1 cellular context compared by ENCODE assay signal in the genomic region with DNA sequence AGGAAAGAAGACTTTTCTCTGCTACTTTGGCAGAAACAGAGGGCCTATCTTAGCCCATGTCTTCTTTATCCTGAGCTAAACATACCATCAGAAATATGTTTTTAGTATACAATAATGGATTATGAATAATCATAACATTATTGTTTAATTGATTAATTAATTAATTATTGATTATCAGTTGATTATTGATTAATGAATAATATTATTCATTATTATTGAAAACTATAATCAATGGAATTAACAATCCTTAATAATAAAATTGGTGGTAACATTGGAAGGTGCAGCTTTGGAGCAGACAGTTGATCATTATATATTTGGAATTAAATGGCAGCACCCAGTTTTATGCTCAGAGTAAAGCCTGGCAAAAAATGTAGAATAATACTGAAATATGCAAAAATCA.
TF ChIP-seq lines count a peak whose summit lies in the region.

No MANE protein-coding gene starts in this region.

TF ChIP-seq in K562, 482 proteins besides CTCF, POLR2A, EP300 and RAD21 (continued from another document):
- TF ChIP-seq, protein P1, sequence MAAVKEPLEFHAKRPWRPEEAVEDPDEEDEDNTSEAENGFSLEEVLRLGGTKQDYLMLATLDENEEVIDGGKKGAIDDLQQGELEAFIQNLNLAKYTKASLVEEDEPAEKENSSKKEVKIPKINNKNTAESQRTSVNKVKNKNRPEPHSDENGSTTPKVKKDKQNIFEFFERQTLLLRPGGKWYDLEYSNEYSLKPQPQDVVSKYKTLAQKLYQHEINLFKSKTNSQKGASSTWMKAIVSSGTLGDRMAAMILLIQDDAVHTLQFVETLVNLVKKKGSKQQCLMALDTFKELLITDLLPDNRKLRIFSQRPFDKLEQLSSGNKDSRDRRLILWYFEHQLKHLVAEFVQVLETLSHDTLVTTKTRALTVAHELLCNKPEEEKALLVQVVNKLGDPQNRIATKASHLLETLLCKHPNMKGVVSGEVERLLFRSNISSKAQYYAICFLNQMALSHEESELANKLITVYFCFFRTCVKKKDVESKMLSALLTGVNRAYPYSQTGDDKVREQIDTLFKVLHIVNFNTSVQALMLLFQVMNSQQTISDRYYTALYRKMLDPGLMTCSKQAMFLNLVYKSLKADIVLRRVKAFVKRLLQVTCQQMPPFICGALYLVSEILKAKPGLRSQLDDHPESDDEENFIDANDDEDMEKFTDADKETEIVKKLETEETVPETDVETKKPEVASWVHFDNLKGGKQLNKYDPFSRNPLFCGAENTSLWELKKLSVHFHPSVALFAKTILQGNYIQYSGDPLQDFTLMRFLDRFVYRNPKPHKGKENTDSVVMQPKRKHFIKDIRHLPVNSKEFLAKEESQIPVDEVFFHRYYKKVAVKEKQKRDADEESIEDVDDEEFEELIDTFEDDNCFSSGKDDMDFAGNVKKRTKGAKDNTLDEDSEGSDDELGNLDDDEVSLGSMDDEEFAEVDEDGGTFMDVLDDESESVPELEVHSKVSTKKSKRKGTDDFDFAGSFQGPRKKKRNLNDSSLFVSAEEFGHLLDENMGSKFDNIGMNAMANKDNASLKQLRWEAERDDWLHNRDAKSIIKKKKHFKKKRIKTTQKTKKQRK (IDR thresholded peaks at IDR 0.05; ENCODE audit: borderline replicate concordance, low read depth, low read length): no peak
